9 cellular contexts compared by ENCODE assay signal in genomic region chr1:156623946-156624813, GRCh38. TPM values are rescaled to one million over a fixed set of nuclear protein-coding genes. Genes with fewer than 3 reads are reported as not detected.
DNase-seq lines count a peak whose midpoint lies in the region; ATAC-seq and TF ChIP-seq lines count a peak whose summit lies in the region.
"Had no signal": no experiment of that assay in that cellular context is flagged by ENCODE, and none has a peak within 500 bp of the region (broad histone marks: within the 10 kb centered on the region; RNA-seq: fewer than 3 reads in every experiment).

No MANE protein-coding gene starts in this region.

- H3K27me3 ChIP-seq in gastroesophageal sphincter (peaks cover 71% of the 10 kb centered on the region), osteoblast (ENCODE audit: insufficient read depth, low read length) (peaks cover 62% of the 10 kb centered on the region)

- peaks cover 8% of the 10 kb centered on the region for H3K4me1 Mint-ChIP-seq in activated T-cell treated with anti-CD3 and anti-CD28 coated beads, Interleukin-2, amount 50 U/mL, for 4 hours (ENCODE audit: low read depth)

- H3K27me3 Mint-ChIP-seq in activated T-cell treated with anti-CD3 and anti-CD28 coated beads, Interleukin-2, amount 50 U/mL, for 4 hours (ENCODE audit: low read depth), result peaks cover 56% of the 10 kb centered on the region

- TF ChIP-seq POLR2A in gastroesophageal sphincter (IDR thresholded peaks at IDR 0.05), result no peak

- 0% methylated on average over 3 to 4 of the region's 87 CpGs for WGBS in gastroesophageal sphincter (ENCODE audit: low coverage in 1 of 2), 2 donors

- no peak for TF ChIP-seq EP300 in gastroesophageal sphincter (IDR thresholded peaks at IDR 0.05)

- H3K27ac ChIP-seq in gastroesophageal sphincter, result peak overlapping the region in 2 of 4 donors; percentile 12 to 72
- no peak overlapping the region for H3K27ac ChIP-seq in osteoblast (ENCODE audit: low read depth, low read length)

- no peaks in the 10 kb centered on the region for H3K79me2 ChIP-seq in osteoblast (ENCODE audit: insufficient read depth, low read length)

- no peaks in the 10 kb centered on the region for H3K36me3 Mint-ChIP-seq in activated T-cell treated with anti-CD3 and anti-CD28 coated beads, Interleukin-2, amount 50 U/mL, for 4 hours (ENCODE audit: insufficient read depth)

- no peaks in the 10 kb centered on the region for H3K9me3 Mint-ChIP-seq in activated T-cell treated with anti-CD3 and anti-CD28 coated beads, Interleukin-2, amount 50 U/mL, for 4 hours

- DNase-seq in NCI-H2171 treated with DMSO at 0.1 percent for 48 hours (lab: John Stamatoyannopoulos, UW), result peak; percentile 52
- no peak for DNase-seq in NCI-H2171 (lab: John Stamatoyannopoulos, UW)
- DNase-seq in NCI-H2227 (lab: John Stamatoyannopoulos, UW; ENCODE audit: unreplicated experiment), result peak; percentile 77
- DNase-seq in activated T-cell treated with anti-CD3 and anti-CD28 coated beads, Interleukin-2, amount 50 U/mL, for 4 hours, result no peak
- DNase-seq in osteoblast (ENCODE audit: insufficient read length, low spot score, missing footprints), result peak; percentile 93
- DNase-seq: DND-41 had no signal

- H3K36me3 ChIP-seq in gastroesophageal sphincter, result no peaks in the 10 kb centered on the region
- H3K36me3 ChIP-seq in osteoblast (ENCODE audit: insufficient read depth, low read length), result no peaks in the 10 kb centered on the region

- H4K20me1 ChIP-seq in osteoblast (ENCODE audit: insufficient read depth, low read length), result no peaks in the 10 kb centered on the region

- H3K9me3 ChIP-seq in gastroesophageal sphincter (no peaks in the 10 kb centered on the region), osteoblast (ENCODE audit: low read depth, low read length) (no peaks in the 10 kb centered on the region)

- peak; percentile 67 for ATAC-seq in activated T-cell treated with anti-CD3 and anti-CD28 coated beads, Interleukin-2, amount 50 U/mL, for 4 hours
- ATAC-seq in gastroesophageal sphincter (peak; percentile 58), GM21786 (IDR thresholded peaks at IDR 0.05; ENCODE audit: unreplicated experiment) (no peak), GM18502 (IDR thresholded peaks at IDR 0.05; ENCODE audit: poor library complexity, unreplicated experiment) (no peak)

- H2AFZ ChIP-seq in osteoblast (ENCODE audit: low read length), result peak overlapping the region; percentile 22

- H3K4me3 Mint-ChIP-seq in activated T-cell treated with anti-CD3 and anti-CD28 coated beads, Interleukin-2, amount 50 U/mL, for 4 hours, result peak overlapping the region; percentile 50

- H3K4me1 ChIP-seq in gastroesophageal sphincter, result peaks cover 0 to 31% (median 22%) of the 10 kb centered on the region in 3 donors
- H3K4me1 ChIP-seq in osteoblast (ENCODE audit: insufficient read depth, low read length), result no peaks in the 10 kb centered on the region

- H3K4me3 ChIP-seq in gastroesophageal sphincter (peak overlapping the region; percentile 8 to 48), osteoblast (ENCODE audit: insufficient read depth, low read length) (peak overlapping the region; percentile 40)

- H3K4me2 ChIP-seq in osteoblast (ENCODE audit: insufficient read depth, low read length), result peak overlapping the region; percentile 61

- TF ChIP-seq CTCF in gastroesophageal sphincter (IDR thresholded peaks at IDR 0.05), result peak in 3 of 4 experiments; percentile 27 to 42 (median 37)
- TF ChIP-seq CTCF in osteoblast (IDR thresholded peaks at IDR 0.05; ENCODE audit: extremely low read depth, low read depth, low read length), result peak; percentile 25

RNA-seq across cellular contexts. Expression of gene HAPLN2, which starts 5.0 kb away (rescaled TPM):
- total RNA-seq in activated T-cell treated with anti-CD3 and anti-CD28 coated beads, Interleukin-2, amount 50 U/mL, for 4 hours, result not detected
- total RNA-seq in gastroesophageal sphincter (1 to 10 TPM in 2 of 4 donors, under 1 TPM in 2; 0.13 to 3.0 (median 1.2) TPM), osteoblast (not detected in 2 replicates)

RNA-seq across cellular contexts. Expression of gene BCAN, which starts 17.7 kb away (rescaled TPM):
- total RNA-seq in activated T-cell treated with anti-CD3 and anti-CD28 coated beads, Interleukin-2, amount 50 U/mL, for 4 hours, result not detected
- 1 to 10 TPM in 2 of 4 donors, under 1 TPM in 1, not detected in 1; 0.50 to 5.0 (median 1.9) TPM for total RNA-seq in gastroesophageal sphincter
- not detected in 2 replicates for total RNA-seq in osteoblast

RNA-seq across cellular contexts. Expression of gene GPATCH4, which starts 22.9 kb away (rescaled TPM):
- total RNA-seq in activated T-cell treated with anti-CD3 and anti-CD28 coated beads, Interleukin-2, amount 50 U/mL, for 4 hours, result 100 to 1,000 TPM; 171 to 190 (median 174) TPM
- 10 to 100 TPM; 18.4 to 37.2 (median 24.0) TPM for total RNA-seq in gastroesophageal sphincter
- total RNA-seq in osteoblast, result 8.0 and 11.2 TPM in 2 replicates

RNA-seq across cellular contexts. Expression of gene NAXE, which starts 32.6 kb away (rescaled TPM):
- 100 to 1,000 TPM in 1 of 3 donors, 10 to 100 TPM in 2; 80.3 to 102 (median 83.7) TPM for total RNA-seq in activated T-cell treated with anti-CD3 and anti-CD28 coated beads, Interleukin-2, amount 50 U/mL, for 4 hours
- total RNA-seq in gastroesophageal sphincter (10 to 100 TPM; 65.1 to 93.6 (median 73.4) TPM), osteoblast (54.8 and 63.7 TPM in 2 replicates)

RNA-seq across cellular contexts. Expression of gene TTC24, which starts 44.7 kb away (rescaled TPM):
- 10 to 100 TPM in 1 of 3 donors, 1 to 10 TPM in 2; 2.9 to 10.9 (median 5.4) TPM for total RNA-seq in activated T-cell treated with anti-CD3 and anti-CD28 coated beads, Interleukin-2, amount 50 U/mL, for 4 hours
- total RNA-seq in gastroesophageal sphincter, result not detected
- total RNA-seq in osteoblast, result not detected in 2 replicates

Comparison
In these comparisons a context has a peak if more than half of its experiments do, and no peak if none do; other contexts are left out.
1. DNase-seq: peak in NCI-H2171 treated with DMSO at 0.1 percent for 48 hours (single experiment), NCI-H2227 (single experiment) and osteoblast (single experiment); none in NCI-H2171 (single experiment) and activated T-cell treated with anti-CD3 and anti-CD28 coated beads, Interleukin-2, amount 50 U/mL, for 4 hours (single experiment).
2. ATAC-seq: peak in activated T-cell treated with anti-CD3 and anti-CD28 coated beads, Interleukin-2, amount 50 U/mL, for 4 hours (2 of 2) and gastroesophageal sphincter (single experiment); none in GM21786 (single experiment) and GM18502 (single experiment).
3. RNA of gene GPATCH4, which starts 22.9 kb away (total RNA-seq): 171 to 190 TPM in activated T-cell treated with anti-CD3 and anti-CD28 coated beads, Interleukin-2, amount 50 U/mL, for 4 hours; 18.4 to 37.2 TPM in gastroesophageal sphincter and 8.0 to 11.2 TPM in osteoblast; every median in the first group is over 4 times any median in the second.